Comparison of ENCODE assay signal across 18 cellular contexts in the genomic region with DNA sequence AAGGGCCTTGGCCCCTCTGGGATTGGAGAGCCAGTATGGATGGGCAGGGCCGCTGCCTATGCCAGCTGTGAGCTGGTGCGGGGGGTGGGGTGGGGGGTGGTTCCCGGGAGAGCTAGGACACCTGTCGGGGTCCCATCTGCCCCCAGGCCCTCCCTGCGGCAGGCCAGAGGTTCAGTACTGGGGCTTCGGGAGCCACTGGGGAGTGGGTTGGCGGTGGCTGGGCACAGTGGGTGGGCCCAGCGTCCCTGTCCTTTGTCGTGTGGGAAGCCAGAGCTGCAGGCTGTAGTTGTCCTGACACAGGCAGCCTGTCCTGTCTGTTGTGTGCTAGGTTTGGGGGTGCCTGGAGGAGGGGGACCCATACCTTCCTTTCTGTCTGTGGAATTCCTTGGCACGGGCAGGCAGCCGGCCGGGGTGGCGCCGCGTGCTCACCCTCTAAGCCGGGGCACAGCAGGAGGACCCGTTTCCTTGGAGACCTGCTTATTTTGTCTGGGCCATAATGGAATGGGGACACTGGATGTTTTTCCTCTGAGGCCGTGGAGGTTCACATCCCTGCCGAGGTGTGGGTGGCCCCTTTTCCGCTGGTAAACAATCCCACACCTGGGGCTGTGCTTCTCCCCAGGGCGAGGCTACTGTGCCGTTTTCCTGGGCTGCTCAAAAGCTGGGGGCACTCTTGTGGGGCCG. TPM values are rescaled to one million over a fixed set of nuclear protein-coding genes. Genes with fewer than 3 reads are reported as not detected.
"Had no signal": no experiment of that assay in that cellular context is flagged by ENCODE, and none has a peak within 500 bp of the region (broad histone marks: within the 10 kb centered on the region; RNA-seq: fewer than 3 reads in every experiment).

No MANE protein-coding gene starts in this region.

- H3K4me3 ChIP-seq: esophagus muscularis mucosa, left ventricle myocardium inferior, suprapubic skin had no signal

- ATAC-seq: natural killer cell, sciatic nerve had no signal

- H3K36me3 ChIP-seq: suprapubic skin had no signal

- H3K9me3 ChIP-seq: esophagus muscularis mucosa, left ventricle myocardium inferior, suprapubic skin had no signal

- H3K4me1 ChIP-seq: suprapubic skin had no signal

- FAIRE-seq: bronchial epithelial cell, keratinocyte had no signal

- H3K27ac ChIP-seq: esophagus muscularis mucosa, left ventricle myocardium inferior, suprapubic skin had no signal

- DNase-seq: activated CD4-positive, alpha-beta T cell treated with anti-CD3 and anti-CD28 coated beads, Interleukin-2, amount 10 ng/mL, durations not matched to agents 7 days and 5 days; activated CD4-positive, CD25-positive, alpha-beta regulatory T cell; activated CD8-positive, alpha-beta memory T cell treated with anti-CD3 and anti-CD28 coated beads, Interleukin-2, amount 50 U/mL, for 48 hours; activated naive CD8-positive, alpha-beta T cell treated with anti-CD3 and anti-CD28 coated beads, Interleukin-2, amount 10 ng/mL, durations not matched to agents 7 days and 5 days; aorta; hippocampal formation; natural killer cell; nucleus accumbens; trophoblast cell had no signal

RNA-seq across cellular contexts. Expression of gene DOK7, which starts 14.8 kb away (rescaled TPM):
- total RNA-seq: activated CD4-positive, alpha-beta T cell treated with anti-CD3 and anti-CD28 coated beads, Interleukin-2, amount 10 ng/mL, durations not matched to agents 7 days and 5 days; activated naive CD8-positive, alpha-beta T cell treated with anti-CD3 and anti-CD28 coated beads, Interleukin-2, amount 10 ng/mL, durations not matched to agents 7 days and 5 days; activated T-helper 1 cell treated with anti-CD3 and anti-CD28 coated beads, Interleukin-12 subunit alpha, Interleukin-12 subunit beta, Interleukin-2, Interleukin-4 antibody, amounts not matched to agents 30 ng/mL and 10 ng/mL and 1 ng/mL, durations not matched to agents 14 hours and 24 hours and 36 hours; glomerular endothelial cell; sciatic nerve; T-helper 2 cell treated with Interferon-gamma antibody and Interleukin-4, amounts not matched to agents 100 ng/mL and 5 ng/mL, for 36 hours had no signal

RNA-seq across cellular contexts. Expression of gene HGFAC, which starts 36.1 kb away (rescaled TPM):
- total RNA-seq: activated naive CD8-positive, alpha-beta T cell treated with anti-CD3 and anti-CD28 coated beads, Interleukin-2, amount 10 ng/mL, durations not matched to agents 7 days and 5 days; activated T-helper 1 cell treated with anti-CD3 and anti-CD28 coated beads, Interleukin-12 subunit alpha, Interleukin-12 subunit beta, Interleukin-2, Interleukin-4 antibody, amounts not matched to agents 30 ng/mL and 10 ng/mL and 1 ng/mL, durations not matched to agents 14 hours and 24 hours and 36 hours; bronchial epithelial cell; sciatic nerve; suprapubic skin; T-helper 2 cell treated with Interferon-gamma antibody and Interleukin-4, amounts not matched to agents 100 ng/mL and 5 ng/mL, for 36 hours had no signal
- polyA plus RNA-seq: keratinocyte had no signal
